ENCODE assay signal across 8 cellular contexts in the genomic region with DNA sequence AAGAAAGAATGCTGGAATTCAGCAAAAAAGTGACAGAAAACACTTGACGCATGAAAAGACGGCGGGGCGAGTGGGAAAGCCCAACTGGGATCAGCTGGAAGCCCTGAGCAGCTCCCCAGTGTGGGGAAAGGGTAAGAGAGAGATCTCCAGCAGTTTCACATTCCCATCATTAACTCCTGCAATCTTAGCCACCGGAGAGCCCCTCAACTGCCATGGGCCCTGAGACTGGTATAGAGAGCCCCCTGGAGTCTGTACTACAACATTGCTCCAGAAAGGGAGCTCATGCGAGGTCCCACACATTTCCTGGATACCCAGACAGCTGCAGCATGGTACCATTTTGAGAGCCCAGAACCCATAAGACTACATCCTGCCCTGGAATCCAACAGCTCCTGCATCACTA. TPM values are rescaled to one million over a fixed set of nuclear protein-coding genes. Genes with fewer than 3 reads are reported as not detected.
DNase-seq lines count a peak whose midpoint lies in the region; ATAC-seq, FAIRE-seq and TF ChIP-seq lines count a peak whose summit lies in the region.

No MANE protein-coding gene starts in this region.

- DNase-seq in A549 (ENCODE audit: low read depth in 1 of 2, low spot score in 1 of 2), result peak; percentile 28 to 65
- peak; percentile 22 for DNase-seq in GM19240 (ENCODE audit: insufficient read length, low spot score)
- peak; percentile 3 for DNase-seq in NCI-H774 (lab: John Stamatoyannopoulos, UW)
- peak; percentile 21 for DNase-seq in fibroblast of mammary gland (ENCODE audit: low read depth)
- no peak for DNase-seq in NCI-H2081 treated with DMSO at 0.1 percent for 48 hours (lab: John Stamatoyannopoulos, UW)
- no peak for DNase-seq in amniotic stem cell (lab: John Stamatoyannopoulos, UW)
- no peak for DNase-seq in effector memory CD8-positive, alpha-beta T cell
- DNase-seq in stimulated activated CD4-positive, alpha-beta T cell treated with anti-CD3 and anti-CD28 coated beads, Interleukin-1b, Interleukin-23, amount 100 ng/mL, for 48 hours, result no peak

- H3K4me3 Mint-ChIP-seq in effector memory CD8-positive, alpha-beta T cell, result no peak overlapping the region

- H3K4me3 ChIP-seq in A549, result no peak overlapping the region
- H3K4me3 ChIP-seq in fibroblast of mammary gland (ENCODE audit: control insufficient read depth, low read depth, low read length), result no peak overlapping the region

- TF ChIP-seq RAD21 in A549 (conservative IDR thresholded peaks at IDR 0.05 in 1 of 2, IDR thresholded peaks at IDR 0.05 in 1 of 2), result peak; percentile 34 to 67; a peak in 2 of 5 replicates

- H3K27me3 Mint-ChIP-seq in effector memory CD8-positive, alpha-beta T cell, result peaks cover 59 to 90% of the 10 kb centered on the region in 2 donors

- FAIRE-seq in A549 (lab: Jason Lieb, UNC), result no peak

- H3K27ac ChIP-seq in A549, result no peak overlapping the region

- no peaks in the 10 kb centered on the region for H3K9me3 ChIP-seq in A549

- no peak overlapping the region for H3K27ac Mint-ChIP-seq in effector memory CD8-positive, alpha-beta T cell

- WGBS in A549 (ENCODE audit: missing lambda C conversion rate), result 39% methylated on average over 6 of the region's 6 CpGs

- TF ChIP-seq CTCF in A549 (IDR thresholded peaks at IDR 0.05), result peak; percentile 37
- peak; percentile 57 for TF ChIP-seq CTCF in fibroblast of mammary gland (conservative IDR thresholded peaks at IDR 0.05; ENCODE audit: control insufficient read depth, insufficient read depth, low read depth, low read length)

- no peaks in the 10 kb centered on the region for H3K9me3 Mint-ChIP-seq in effector memory CD8-positive, alpha-beta T cell

- H3K4me1 ChIP-seq in A549, result no peaks in the 10 kb centered on the region

- TF ChIP-seq EP300 in A549 (IDR thresholded peaks at IDR 0.05), result no peak

- no peak for TF ChIP-seq POLR2A in A549 (IDR thresholded peaks at IDR 0.05; ENCODE audit: low read length)

- ATAC-seq in A549, result peak; percentile 79 to 97
- no peak for ATAC-seq in effector memory CD8-positive, alpha-beta T cell (replicated peaks)

- peaks cover 3% of the 10 kb centered on the region for H3K36me3 Mint-ChIP-seq in effector memory CD8-positive, alpha-beta T cell (ENCODE audit: insufficient read depth)

- no peak overlapping the region; the same call in 2 of the 3 replicates for H3K4me2 ChIP-seq in A549

- no peaks in the 10 kb centered on the region for H3K4me1 Mint-ChIP-seq in effector memory CD8-positive, alpha-beta T cell (ENCODE audit: low read depth in 2 of 2)

- CTCF ChIA-PET in A549 (lab: Yijun Ruan, JAX), result interaction anchor here (0.6 to 2.0 kb wide), 15 partner anchors 9 to 472 kb away, joined by 3 to 8 read pairs (median 4); no protein-coding TSS in a partner anchor

- POLR2A ChIA-PET in A549 (lab: Yijun Ruan, JAX), result no interaction called here

TF ChIP-seq in A549, 52 proteins besides CTCF, POLR2A, EP300 and RAD21:
- TF ChIP-seq ATOH8 (CRISPR knock-in tag; IDR thresholded peaks at IDR 0.05; ENCODE audit: low read depth), result no peak
- no peak for TF ChIP-seq HOXB5 (CRISPR knock-in tag; IDR thresholded peaks at IDR 0.05)
- TF ChIP-seq RCOR1 (IDR thresholded peaks at IDR 0.05; ENCODE audit: low read depth, low read length), result no peak
- 0 out of 3 replicates have a peak, but pooled peaks have one; percentile 23 for TF ChIP-seq SMC3 (IDR thresholded peaks at IDR 0.05)

RNA-seq across cellular contexts. Expression of gene MRGPRX4, which starts 31.1 kb away (rescaled TPM):
- not detected in 2 replicates for polyA plus RNA-seq in A549 (2011; rRNA removed)
- polyA plus RNA-seq in A549 (2012; cell fraction: cytosol; rRNA removed), result not detected in 2 replicates
- not detected in 2 replicates for polyA plus RNA-seq in A549 (2012; cell fraction: nucleus; rRNA removed)
- not detected in 3 replicates for polyA plus RNA-seq in A549 (2017; fragmentation: RNase III; extraction: RNeasy Plus Mini Kit Qiagen cat#74134 plus additional on column Dnase treatment)
- not detected in 2 replicates for polyA minus RNA-seq in A549 (2011; rRNA and poly(A)+ RNA removed)

RNA-seq across cellular contexts. Expression of gene SAA4, which starts 32.9 kb away (rescaled TPM):
- not detected in 2 replicates for polyA plus RNA-seq in A549 (2011; rRNA removed)
- not detected in 2 replicates for polyA plus RNA-seq in A549 (2012; cell fraction: cytosol; rRNA removed)
- polyA plus RNA-seq in A549 (2012; cell fraction: nucleus; rRNA removed), result not detected in 2 replicates
- polyA plus RNA-seq in A549 (2017; fragmentation: RNase III; extraction: RNeasy Plus Mini Kit Qiagen cat#74134 plus additional on column Dnase treatment), result not detected in 3 replicates
- not detected in 2 replicates for polyA minus RNA-seq in A549 (2011; rRNA and poly(A)+ RNA removed)

RNA-seq across cellular contexts. Expression of gene SAA2, which starts 44.7 kb away (rescaled TPM):
- polyA plus RNA-seq in A549 (2011; rRNA removed), result 0.09 and 0.13 TPM in 2 replicates
- not detected in 2 replicates for polyA plus RNA-seq in A549 (2012; cell fraction: cytosol; rRNA removed)
- not detected in 2 replicates for polyA plus RNA-seq in A549 (2012; cell fraction: nucleus; rRNA removed)
- polyA plus RNA-seq in A549 (2017; fragmentation: RNase III; extraction: RNeasy Plus Mini Kit Qiagen cat#74134 plus additional on column Dnase treatment), result not detected in 3 replicates
- not detected in 2 replicates for polyA minus RNA-seq in A549 (2011; rRNA and poly(A)+ RNA removed)

Comparison
In these comparisons a context has a peak if more than half of its experiments do, and no peak if none do; other contexts are left out.
1. DNase-seq: peak in A549 (2 of 2), GM19240 (single experiment), NCI-H774 (single experiment) and fibroblast of mammary gland (single experiment); none in NCI-H2081 treated with DMSO at 0.1 percent for 48 hours (single experiment), amniotic stem cell (single experiment), effector memory CD8-positive, alpha-beta T cell (0 of 3) and stimulated activated CD4-positive, alpha-beta T cell treated with anti-CD3 and anti-CD28 coated beads, Interleukin-1b, Interleukin-23, amount 100 ng/mL, for 48 hours (single experiment).